In the genomic region with DNA sequence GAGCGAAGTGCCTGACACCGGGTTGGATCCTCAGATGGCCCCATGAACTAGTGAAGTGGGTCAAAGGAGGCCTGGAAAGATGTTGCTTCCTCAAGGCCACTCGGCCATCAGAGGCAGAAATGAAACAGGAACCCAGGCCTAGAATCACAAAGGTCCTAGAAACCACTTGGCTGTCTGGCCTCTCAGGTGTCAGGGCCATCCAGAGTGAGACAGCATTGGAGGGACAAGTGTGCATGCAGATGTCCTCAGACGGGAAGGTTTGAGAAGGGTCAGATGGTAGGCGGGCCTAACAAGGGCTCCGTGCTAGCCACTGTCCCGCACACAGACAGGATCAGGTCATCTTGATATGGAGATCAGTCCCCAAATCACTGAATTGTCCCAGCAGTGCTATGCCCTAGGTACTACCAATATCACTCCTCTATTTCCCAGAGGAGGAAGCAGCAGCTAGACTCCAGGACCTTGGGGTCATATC, we compare ENCODE assay signal across 9 cellular contexts. TPM values are rescaled to one million over a fixed set of nuclear protein-coding genes. Genes with fewer than 3 reads are reported as not detected.
DNase-seq lines count a peak whose midpoint lies in the region; ATAC-seq and TF ChIP-seq lines count a peak whose summit lies in the region.
"Had no signal": no experiment of that assay in that cellular context is flagged by ENCODE, and none has a peak within 500 bp of the region (broad histone marks: within the 10 kb centered on the region; RNA-seq: fewer than 3 reads in every experiment).

No MANE protein-coding gene starts in this region.

- DNase-seq in ELF-1 (ENCODE audit: low read depth, low spot score) (peak; percentile 42), RPMI7951 (ENCODE audit: low read depth) (peak; percentile 18), erythroblast (lab: John Stamatoyannopoulos, UW) (peak; percentile 21 to 44), prostate gland (ENCODE audit: low spot score) (no peak), kidney glomerular epithelial cell (lab: John Stamatoyannopoulos, UW) (no peak), AG08395 (ENCODE audit: low spot score) (no peak), posterior vena cava (ENCODE audit: low spot score) (no peak)
- DNase-seq: NK-92 treated with Interleukin-12 subunit alpha and Interleukin-12 subunit beta, amount 100 ng/mL, for 24 hours had no signal

- peaks cover 13% of the 10 kb centered on the region for H3K4me1 ChIP-seq in prostate gland (replicated peaks)

- H3K9me3 ChIP-seq in prostate gland = no peaks in the 10 kb centered on the region

- H3K36me3 ChIP-seq in prostate gland = no peaks in the 10 kb centered on the region

- no peak for TF ChIP-seq CTCF in prostate gland (IDR thresholded peaks at IDR 0.05)

- WGBS in prostate gland = 79% methylated on average over 7 of the region's 7 CpGs

- intact Hi-C loops in prostate gland (cut with DNase I) = loop anchor here (5.0 kb wide), 1 partner anchor 33 kb away; no protein-coding TSS in a partner anchor
- intact Hi-C loops in posterior vena cava (cut with DNase I) = no loop called here

- no peak overlapping the region for H3K4me3 ChIP-seq in prostate gland

- no peak for ATAC-seq in HG02678 (IDR thresholded peaks at IDR 0.05; ENCODE audit: unreplicated experiment)

- TF ChIP-seq POLR2A in erythroblast (IDR thresholded peaks at IDR 0.05; ENCODE audit: low read length) = no peak
- TF ChIP-seq POLR2A in prostate gland (IDR thresholded peaks at IDR 0.05) = no peak

- H3K27me3 ChIP-seq in prostate gland (replicated peaks; ENCODE audit: insufficient read depth) = no peaks in the 10 kb centered on the region

- peak overlapping the region; percentile 46 to 73 for H3K27ac ChIP-seq in prostate gland

RNA-seq across cellular contexts. Expression of a gene that starts 14.3 kb away (rescaled TPM):
- 8.2 and 9.3 TPM in 2 replicates for total RNA-seq in RPMI7951 (2014; rRNA removed; shearing (Covaris generic))
- total RNA-seq in prostate gland (10 to 100 TPM; 21.0 to 34.4 TPM), posterior vena cava (10 to 100 TPM; 17.5 to 23.9 TPM)

RNA-seq across cellular contexts. Expression of a gene that starts 29.5 kb away (rescaled TPM):
- total RNA-seq in RPMI7951 (2014; rRNA removed; shearing (Covaris generic)) = 15.2 and 18.1 TPM in 2 replicates
- total RNA-seq in prostate gland (10 to 100 TPM in 1 of 2 donors, 1 to 10 TPM in 1; 9.7 to 32.4 TPM), posterior vena cava (10 to 100 TPM; 43.8 to 61.5 TPM)

RNA-seq across cellular contexts. Expression of a gene that starts 39.7 kb away (rescaled TPM):
- total RNA-seq in RPMI7951 (2014; rRNA removed; shearing (Covaris generic)) = 10.9 and 12.9 TPM in 2 replicates
- total RNA-seq in prostate gland (10 to 100 TPM; 10.7 to 17.1 TPM), posterior vena cava (1 to 10 TPM; 3.7 to 4.2 TPM)

RNA-seq across cellular contexts. Expression of a gene that starts 52.1 kb away (rescaled TPM):
- total RNA-seq in RPMI7951 (2014; rRNA removed; shearing (Covaris generic)) = 2.4 and 4.8 TPM in 2 replicates
- 10 to 100 TPM; 15.7 to 19.7 TPM for total RNA-seq in prostate gland
- 1 to 10 TPM; 6.4 to 8.3 TPM for total RNA-seq in posterior vena cava

Comparison
In these comparisons a context has a peak if more than half of its experiments do, and no peak if none do; other contexts are left out.
1. DNase-seq: peak in ELF-1 (single experiment), RPMI7951 (single experiment) and erythroblast (2 of 2); none in prostate gland (single experiment), kidney glomerular epithelial cell (single experiment), AG08395 (single experiment) and posterior vena cava (single experiment).